16 cellular contexts compared by ENCODE assay signal in genomic region chr5:133265257-133265656, GRCh38.
"Had no signal": no experiment of that assay in that cellular context is flagged by ENCODE, and none has a peak within 500 bp of the region (broad histone marks: within the 10 kb centered on the region; RNA-seq: fewer than 3 reads in every experiment).

No MANE protein-coding gene starts in this region.

- H3K9me3 ChIP-seq: gastrocnemius medialis, heart left ventricle, lower lobe of right lung, psoas muscle, right lobe of liver, tibial artery had no signal

- DNase-seq: activated CD4-positive, alpha-beta T cell treated with anti-CD3 and anti-CD28 coated beads, Interleukin-2, amount 50 U/mL, for 1 hour; activated CD4-positive, CD25-positive, alpha-beta regulatory T cell; activated effector memory CD4-positive, alpha-beta T cell treated with anti-CD3 and anti-CD28 coated beads, Interleukin-2, amount 50 U/mL, for 16 hours; activated T-cell treated with anti-CD3 and anti-CD28 coated beads, Interleukin-2, amount 50 U/mL, for 1 hour; endodermal cell; gastrocnemius medialis; heart left ventricle; left cardiac atrium; lower lobe of right lung; nephron progenitor cell; psoas muscle; right lobe of liver; tibial artery had no signal

- H3K27ac ChIP-seq: cardiac muscle cell, gastrocnemius medialis, heart left ventricle, lower lobe of right lung, psoas muscle, right lobe of liver, tibial artery had no signal

- H3K9me3 Mint-ChIP-seq: activated naive CD4-positive, alpha-beta T cell treated with anti-CD3 and anti-CD28 coated beads, Interleukin-2, amount 50 U/mL, for 72 hours; endodermal cell; nephron progenitor cell had no signal

- H3K27ac Mint-ChIP-seq: activated naive CD4-positive, alpha-beta T cell treated with anti-CD3 and anti-CD28 coated beads, Interleukin-2, amount 50 U/mL, for 72 hours; endodermal cell; nephron progenitor cell had no signal

- H3K36me3 Mint-ChIP-seq: activated naive CD4-positive, alpha-beta T cell treated with anti-CD3 and anti-CD28 coated beads, Interleukin-2, amount 50 U/mL, for 72 hours had no signal

- H3K4me3 ChIP-seq: cardiac muscle cell, gastrocnemius medialis, heart left ventricle, lower lobe of right lung, psoas muscle, right lobe of liver, smooth muscle cell, tibial artery had no signal

- H3K36me3 ChIP-seq: cardiac muscle cell, gastrocnemius medialis, heart left ventricle, lower lobe of right lung, right lobe of liver, tibial artery had no signal

- ATAC-seq: gastrocnemius medialis, heart left ventricle, left cardiac atrium had no signal

- H3K4me3 Mint-ChIP-seq: endodermal cell, nephron progenitor cell had no signal

- H3K27me3 ChIP-seq: cardiac muscle cell, gastrocnemius medialis, right lobe of liver had no signal

- H3K4me1 ChIP-seq: heart left ventricle, lower lobe of right lung, tibial artery had no signal
